ENCODE assay signal across 1 cellular context in genomic region chr4:7683126-7683703, GRCh38.
TF ChIP-seq lines count a peak whose summit lies in the region.

No MANE protein-coding gene starts in this region.

TF ChIP-seq in HepG2, 621 proteins besides CTCF, POLR2A, EP300 and RAD21 (continued from another document):
- no peak for TF ChIP-seq SNAPC4 (CRISPR knock-in tag; IDR thresholded peaks at IDR 0.05)
- TF ChIP-seq ATF5 (CRISPR knock-in tag; IDR thresholded peaks at IDR 0.05; ENCODE audit: low read depth) = no peak
- no peak for TF ChIP-seq REPIN1 (CRISPR knock-in tag; IDR thresholded peaks at IDR 0.05; ENCODE audit: borderline replicate concordance, low read depth)
- peak; percentile 29; the same call in 1 of the 2 replicates for TF ChIP-seq ZNF768 (CRISPR knock-in tag; IDR thresholded peaks at IDR 0.05)
- no peak for TF ChIP-seq MATR3 (CRISPR knock-in tag; IDR thresholded peaks at IDR 0.05)
- TF ChIP-seq ZNF331 (CRISPR knock-in tag; IDR thresholded peaks at IDR 0.05) = peak; percentile 99
- no peak for TF ChIP-seq ZNF282 (IDR thresholded peaks at IDR 0.05; ENCODE audit: partially characterized antibody)
- TF ChIP-seq ZNF674 (CRISPR knock-in tag; IDR thresholded peaks at IDR 0.05; ENCODE audit: low read depth) = no peak
- no peak for TF ChIP-seq ZNF543 (CRISPR knock-in tag; IDR thresholded peaks at IDR 0.05)
- TF ChIP-seq MZF1 (CRISPR knock-in tag; IDR thresholded peaks at IDR 0.05; ENCODE audit: borderline replicate concordance) = no peak
- no peak for TF ChIP-seq HNRNPUL1 (IDR thresholded peaks at IDR 0.05; ENCODE audit: low read depth, low read length)
- no peak for TF ChIP-seq ZNF234 (CRISPR knock-in tag; conservative IDR thresholded peaks at IDR 0.05)
- no peak for TF ChIP-seq RAD51 (IDR thresholded peaks at IDR 0.05; ENCODE audit: borderline replicate concordance)
- TF ChIP-seq GMEB1 (CRISPR knock-in tag; IDR thresholded peaks at IDR 0.05; ENCODE audit: borderline replicate concordance) = no peak
- TF ChIP-seq TRIM24 (CRISPR knock-in tag; IDR thresholded peaks at IDR 0.05) = no peak
- no peak for TF ChIP-seq ASH2L (IDR thresholded peaks at IDR 0.05; ENCODE audit: insufficient read length, low read depth, low read length)
- TF ChIP-seq NFRKB (IDR thresholded peaks at IDR 0.05) = no peak
- TF ChIP-seq ZNF691 (CRISPR knock-in tag; IDR thresholded peaks at IDR 0.05; ENCODE audit: borderline replicate concordance, low read depth) = no peak
- TF ChIP-seq SETDB1 (CRISPR knock-in tag; IDR thresholded peaks at IDR 0.05; ENCODE audit: borderline replicate concordance) = peak; percentile 98
- TF ChIP-seq ZBTB33 (CRISPR knock-in tag; IDR thresholded peaks at IDR 0.05) = peak; percentile 52; the same call in 1 of the 2 replicates
- no peak for TF ChIP-seq GTF3A (CRISPR knock-in tag; conservative IDR thresholded peaks at IDR 0.05)
- TF ChIP-seq PTBP1 (IDR thresholded peaks at IDR 0.05; ENCODE audit: low read depth, low read length, poor library complexity, severe bottlenecking) = no peak
- TF ChIP-seq ZNF281 (CRISPR knock-in tag; IDR thresholded peaks at IDR 0.05; ENCODE audit: borderline replicate concordance) = no peak
- TF ChIP-seq ZNF430 (CRISPR knock-in tag; IDR thresholded peaks at IDR 0.05) = no peak
- no peak for TF ChIP-seq ZNF850 (CRISPR knock-in tag; conservative IDR thresholded peaks at IDR 0.05)
